8 cellular contexts compared by ENCODE assay signal in genomic region chr1:7770939-7771672, GRCh38. TPM values are rescaled to one million over a fixed set of nuclear protein-coding genes. Genes with fewer than 3 reads are reported as not detected.
DNase-seq lines count a peak whose midpoint lies in the region; ATAC-seq, FAIRE-seq and TF ChIP-seq lines count a peak whose summit lies in the region.

VAMP3 (plus strand) TSS chr1:7771296; CDS start chr1:7771384, 88 bp downstream.

- H2BK5ac ChIP-seq in H1 (ENCODE audit: low read depth, low read length), result 0 out of 2 replicates have a peak within 1 kb of the TSS, but pooled peaks have one; percentile 45
- no peak within 1 kb of the TSS for H2BK5ac ChIP-seq in mesendoderm (ENCODE audit: low read length)

- no peaks in the 10 kb centered on the region; a peak in 1 of 7 replicates for H3K27me3 ChIP-seq in H1 (replicated peaks in 1 of 4; ENCODE audit: control insufficient read depth in 3 of 4, extremely low read depth in 1 of 4, insufficient read depth in 3 of 4, low read length in 3 of 4)
- H3K27me3 ChIP-seq in mesendoderm (ENCODE audit: insufficient read depth, low read length, poor library complexity), result no peaks in the 10 kb centered on the region

- peak within 1 kb of the TSS; percentile 89 for H2AFZ ChIP-seq in H1 (ENCODE audit: low read length)

- TF ChIP-seq EP300 in H1 (IDR thresholded peaks at IDR 0.05; ENCODE audit: borderline replicate concordance in 1 of 2, low read depth in 2 of 2, low read length in 2 of 2), result no peak

- peaks cover 0 to 6% (median 2%) of the 10 kb centered on the region in 4 experiments; a peak in 5 of 7 replicates for H3K4me1 ChIP-seq in H1 (replicated peaks in 1 of 4; ENCODE audit: control insufficient read depth in 3 of 4, insufficient read depth in 4 of 4, low read length in 3 of 4)
- peaks cover 4% of the 10 kb centered on the region for H3K4me1 ChIP-seq in mesendoderm (ENCODE audit: control insufficient read depth, low read depth, low read length)

- H2AK5ac ChIP-seq in H1 (ENCODE audit: low read depth, low read length), result no peak within 1 kb of the TSS
- H2AK5ac ChIP-seq in mesendoderm (ENCODE audit: low read length), result no peak within 1 kb of the TSS

- TF ChIP-seq CTCF in AG10803 (conservative IDR thresholded peaks at IDR 0.05; ENCODE audit: low read length) (no peak), H1 (IDR thresholded peaks at IDR 0.05; ENCODE audit: control extremely low read depth in 1 of 3, insufficient read depth in 1 of 3, low read depth in 1 of 3, low read length in 3 of 3) (no peak)

- H3K79me1 ChIP-seq in H1 (ENCODE audit: low read depth, low read length) (no peaks in the 10 kb centered on the region), mesendoderm (ENCODE audit: low read length) (peaks cover 16% of the 10 kb centered on the region)

- no peak within 1 kb of the TSS; the same call in 1 of the 2 replicates for H3K18ac ChIP-seq in H1 (ENCODE audit: extremely low read depth, low read length)
- H3K18ac ChIP-seq in mesendoderm (ENCODE audit: low read length), result no peak within 1 kb of the TSS

- CTCF ChIA-PET in H1 (lab: Charles Lee; ENCODE audit: partially characterized antibody), result interaction anchor here (0.8 to 1.8 kb wide), 3 partner anchors 18 to 103 kb away, joined by 3 to 13 read pairs (median 5); no protein-coding TSS in a partner anchor

- peak within 1 kb of the TSS; percentile 79 for H3K27ac ChIP-seq in H1 (ENCODE audit: low read depth, low read length)
- H3K27ac ChIP-seq in mesendoderm (ENCODE audit: low read depth, low read length), result peak within 1 kb of the TSS; percentile 81

- peak within 1 kb of the TSS; percentile 44; the same call in 1 of the 2 replicates for H2BK12ac ChIP-seq in H1 (ENCODE audit: low read depth, low read length)

- H2BK20ac ChIP-seq in H1 (ENCODE audit: low read length), result no peak within 1 kb of the TSS

- H4K5ac ChIP-seq in H1 (ENCODE audit: insufficient read length, low read depth, low read length), result peak within 1 kb of the TSS; percentile 53
- H4K5ac ChIP-seq in mesendoderm (ENCODE audit: low read length), result no peak within 1 kb of the TSS

- H3K79me2 ChIP-seq in H1 (ENCODE audit: control insufficient read depth in 1 of 2, insufficient read depth in 2 of 2, low read length in 2 of 2) (peaks cover 6 to 32% of the 10 kb centered on the region in 2 experiments), mesendoderm (ENCODE audit: control insufficient read depth, insufficient read depth, low read length) (peaks cover 20% of the 10 kb centered on the region)

- peaks cover 0 to 16% (median 0%) of the 10 kb centered on the region in 4 experiments; a peak in 2 of 8 replicates for H3K36me3 ChIP-seq in H1 (ENCODE audit: control insufficient read depth in 2 of 4, insufficient read depth in 4 of 4, low read length in 3 of 4)
- peaks cover 1% of the 10 kb centered on the region for H3K36me3 ChIP-seq in mesendoderm (ENCODE audit: control insufficient read depth, insufficient read depth, low read length)

- POLR2A ChIA-PET in H1 (lab: Charles Lee; ENCODE audit: partially characterized antibody), result interaction anchor here (0.9 to 2.2 kb wide), 7 partner anchors 9 to 91 kb away, joined by 3 to 10 read pairs (median 5); partner anchors contain the start of gene PER3

- ATAC-seq in GM19023 (IDR thresholded peaks at IDR 0.05; ENCODE audit: unreplicated experiment) (peak; percentile 81), HG03280 (IDR thresholded peaks at IDR 0.05; ENCODE audit: unreplicated experiment) (peak; percentile 79)

- H3K4me2 ChIP-seq in H1 (ENCODE audit: insufficient read depth in 1 of 2, low read depth in 2 of 2, low read length in 2 of 2) (peak within 1 kb of the TSS; percentile 82 to 89), mesendoderm (ENCODE audit: low read length) (peak within 1 kb of the TSS; percentile 78)

- H3K23me2 ChIP-seq in H1 (ENCODE audit: low read depth, low read length), result 0 out of 2 replicates have a peak, but pooled peaks cover 3% of the 10 kb centered on the region

- FAIRE-seq in H1 (lab: Jason Lieb, UNC), result no peak

- H3K4me3 ChIP-seq in AG10803 (ENCODE audit: low read length) (peak within 1 kb of the TSS; percentile 84), H1 (ENCODE audit: extremely low read depth in 1 of 4, insufficient read depth in 2 of 4, low read depth in 3 of 4, low read length in 4 of 4) (peak within 1 kb of the TSS; percentile 83 to 99 (median 88)), mesendoderm (ENCODE audit: low read length) (peak within 1 kb of the TSS; percentile 81)

- TF ChIP-seq RAD21 in H1 (IDR thresholded peaks at IDR 0.05 in 1 of 2, conservative IDR thresholded peaks at IDR 0.05 in 1 of 2; ENCODE audit: low read depth in 2 of 2, low read length in 2 of 2), result no peak

- TF ChIP-seq POLR2A in H1 (IDR thresholded peaks at IDR 0.05; ENCODE audit: control extremely low read depth in 1 of 2, low read depth in 2 of 2, low read length in 2 of 2), result no peak

- H3K14ac ChIP-seq in H1 (ENCODE audit: insufficient read length), result no peak within 1 kb of the TSS

- H3K9me3 ChIP-seq in H1 (ENCODE audit: insufficient read depth in 2 of 2, low read depth in 1 of 2, low read length in 1 of 2), result no peaks in the 10 kb centered on the region

- H3K23ac ChIP-seq in H1 (ENCODE audit: insufficient read length) (no peak within 1 kb of the TSS), mesendoderm (ENCODE audit: low read length) (no peak within 1 kb of the TSS)

- WGBS in H1 (ENCODE audit: extremely low coverage in 1 of 2, insufficient coverage in 1 of 2, insufficient read length in 1 of 2, insufficient replicate concordance in 2 of 2, low coverage in 1 of 2, low lambda C conversion rate in 2 of 2, missing lambda C conversion rate in 1 of 2), 2 experiments, result 2% methylated on average over 52 of the region's 87 CpGs; no CpG with 5 or more reads in 1 of the 2 experiments
- WGBS in mesendoderm (ENCODE audit: extremely low coverage, insufficient coverage, low lambda C conversion rate), result no CpG with 5 or more reads among the region's 87 CpGs

- H4K20me1 ChIP-seq in H1 (replicated peaks in 1 of 2; ENCODE audit: control insufficient read depth in 1 of 2, insufficient read depth in 2 of 2, low read length in 2 of 2), result peaks cover 2 to 6% of the 10 kb centered on the region in 2 experiments

- H4K8ac ChIP-seq in H1 (ENCODE audit: extremely low read depth, insufficient read depth, low read length), result peak within 1 kb of the TSS; percentile 81
- no peak within 1 kb of the TSS for H4K8ac ChIP-seq in mesendoderm (ENCODE audit: low read depth, low read length)

- H2BK120ac ChIP-seq in H1 (replicated peaks; ENCODE audit: low read depth, low read length) (no peak within 1 kb of the TSS), mesendoderm (ENCODE audit: low read depth, low read length) (no peak within 1 kb of the TSS)

- H3K4ac ChIP-seq in H1 (replicated peaks; ENCODE audit: insufficient read length, low read depth, low read length) (no peak within 1 kb of the TSS), mesendoderm (ENCODE audit: low read depth, low read length) (no peak within 1 kb of the TSS)

- H3K56ac ChIP-seq in H1 (replicated peaks; ENCODE audit: insufficient read length, low read depth, low read length) (no peak within 1 kb of the TSS), mesendoderm (ENCODE audit: low read length) (peak within 1 kb of the TSS; percentile 91)

- H3K9ac ChIP-seq in H1 (replicated peaks in 1 of 4; ENCODE audit: extremely low read depth in 1 of 4, low read depth in 3 of 4, low read length in 3 of 4) (peak within 1 kb of the TSS; percentile 62 to 79 (median 78)), mesendoderm (ENCODE audit: low read length) (peak within 1 kb of the TSS; percentile 93)

- DNase-seq in AG10803 (ENCODE audit: low read depth) (peak; percentile 74), NOMO-1 (lab: John Stamatoyannopoulos, UW; ENCODE audit: unreplicated experiment in 2 of 2) (peak; percentile 48 to 79), H1 (ENCODE audit: low read depth in 1 of 2, low spot score in 2 of 2) (peak; percentile 56 to 97), mesendoderm (peak; percentile 89)
- peak; percentile 70 to 74 for DNase-seq in activated CD8-positive, alpha-beta memory T cell treated with anti-CD3 and anti-CD28 coated beads for 4 hours (ENCODE audit: low read depth in 2 of 2)
- peak; percentile 83 for DNase-seq in stimulated activated CD8-positive, alpha-beta memory T cell treated with anti-CD3 and anti-CD28 coated beads, Interleukin-15, amount 100 ng/mL, for 1 hour (ENCODE audit: low read depth)

- H2BK15ac ChIP-seq in H1 (ENCODE audit: low read length) (no peak within 1 kb of the TSS), mesendoderm (replicated peaks; ENCODE audit: low read depth) (no peak within 1 kb of the TSS)

- no peak within 1 kb of the TSS for H4K91ac ChIP-seq in H1 (replicated peaks; ENCODE audit: insufficient read length, low read length)

TF ChIP-seq in H1, 55 proteins besides CTCF, POLR2A, EP300 and RAD21 (continues in another document):
- TF ChIP-seq SP1 (IDR thresholded peaks at IDR 0.05; ENCODE audit: low read depth, low read length) (0 out of 2 replicates have a peak, but pooled peaks have one; percentile 25), TBP (IDR thresholded peaks at IDR 0.05; ENCODE audit: low read depth, low read length) (peak; percentile 33; the same call in 1 of the 2 replicates), JUND (IDR thresholded peaks at IDR 0.05; ENCODE audit: low read length) (no peak), SUZ12 (IDR thresholded peaks at IDR 0.05; ENCODE audit: low read length) (no peak), ASH2L (IDR thresholded peaks at IDR 0.05; ENCODE audit: low read length) (peak; percentile 84), SRF (IDR thresholded peaks at IDR 0.05; ENCODE audit: low read depth, low read length) (peak; percentile 42; the same call in 1 of the 2 replicates), POLR2AphosphoS5 (IDR thresholded peaks at IDR 0.05; ENCODE audit: low read depth, low read length) (peak; percentile 59), RBBP5 (IDR thresholded peaks at IDR 0.05; ENCODE audit: borderline replicate concordance, low read depth, low read length) (peak; percentile 92; the same call in 1 of the 2 replicates), SP2 (IDR thresholded peaks at IDR 0.05; ENCODE audit: low read length) (no peak), RXRA (IDR thresholded peaks at IDR 0.05; ENCODE audit: insufficient read depth, low read depth, low read length) (no peak), KDM4A (IDR thresholded peaks at IDR 0.05; ENCODE audit: low read depth, low read length, severe bottlenecking) (peak; percentile 77)

RNA-seq across cellular contexts. Expression of gene VAMP3, which starts in this region (rescaled TPM):
- 36.7 and 41.2 TPM in 2 replicates for total RNA-seq in H1 (2021; fragmentation: NEBNext Ultra II Directional; extraction: Animal tissue kit (Norgen Biotek cat#: 25700))
- polyA plus RNA-seq in H1 (2011; rRNA removed), result 18.2 and 27.9 TPM in 2 replicates
- polyA plus RNA-seq in H1 (2011; cell fraction: cytosol; rRNA removed), result 31.8 TPM
- polyA plus RNA-seq in H1 (2011; cell fraction: nucleus; rRNA removed), result 11.9 TPM
- 25.4 to 30.7 TPM (median 27.5 TPM) in 4 replicates for polyA plus RNA-seq in H1 (2012, experiment 1 of 2)
- polyA plus RNA-seq in H1 (2012, experiment 2 of 2), result 9.4 TPM
- polyA plus RNA-seq in H1 (2013, experiment 1 of 2), result 32.5 TPM
- polyA plus RNA-seq in H1 (2013, experiment 2 of 2), result 33.7 TPM
- polyA minus RNA-seq in H1 (2011; rRNA and poly(A)+ RNA removed), result 20.7 and 24.2 TPM in 2 replicates
- polyA minus RNA-seq in H1 (2011; cell fraction: cytosol; rRNA and poly(A)+ RNA removed), result 22.2 TPM
- polyA minus RNA-seq in H1 (2011; cell fraction: nucleus; rRNA and poly(A)+ RNA removed), result 14.1 TPM
- 44.8 TPM for polyA plus RNA-seq in mesendoderm (2013, experiment 1 of 2)
- polyA plus RNA-seq in mesendoderm (2013, experiment 2 of 2), result 44.3 TPM

Comparison
In these comparisons a context has a peak if more than half of its experiments do, and no peak if none do; other contexts are left out.
1. Peak in every context shown above with its lines: DNase-seq, ATAC-seq, H3K4me3 ChIP-seq and H3K27ac ChIP-seq.